Comparison of ENCODE assay signal across 27 cellular contexts in genomic region chr14:37234222-37234621, GRCh38.
"Had no signal": no experiment of that assay in that cellular context is flagged by ENCODE, and none has a peak within 500 bp of the region (broad histone marks: within the 10 kb centered on the region; RNA-seq: fewer than 3 reads in every experiment).

No MANE protein-coding gene starts in this region.

- ATAC-seq: effector memory CD8-positive, alpha-beta T cell; esophagus mucosa; foreskin keratinocyte; gastrocnemius medialis; gastroesophageal sphincter; heart left ventricle; heart right ventricle had no signal

- H3K4me1 ChIP-seq: colonic mucosa, esophagus muscularis mucosa, foreskin keratinocyte, gastrocnemius medialis, gastroesophageal sphincter, heart left ventricle, heart right ventricle had no signal

- H3K27ac ChIP-seq: colonic mucosa, coronary artery, dorsolateral prefrontal cortex, epithelial cell of prostate, esophagus muscularis mucosa, esophagus squamous epithelium, foreskin keratinocyte, gastrocnemius medialis, gastroesophageal sphincter, heart left ventricle, heart right ventricle had no signal

- H3K27me3 ChIP-seq: colonic mucosa, dorsolateral prefrontal cortex, esophagus muscularis mucosa, esophagus squamous epithelium, foreskin keratinocyte, gastrocnemius medialis, gastroesophageal sphincter, heart left ventricle, heart right ventricle had no signal

- H3K36me3 ChIP-seq: colonic mucosa, esophagus muscularis mucosa, esophagus squamous epithelium, gastrocnemius medialis, gastroesophageal sphincter, heart left ventricle, heart right ventricle had no signal

- DNase-seq: colonic mucosa; cortex of kidney; dermis blood vessel endothelial cell; dorsolateral prefrontal cortex; effector CD4-positive, alpha-beta T cell; effector CD8-positive, alpha-beta T cell; effector memory CD4-positive, alpha-beta T cell; effector memory CD8-positive, alpha-beta T cell; endodermal cell; erythroblast; esophagus squamous epithelium; foreskin fibroblast; foreskin keratinocyte; foreskin melanocyte; gastrocnemius medialis; glutamatergic neuron; head of caudate nucleus; heart left ventricle; heart right ventricle had no signal

- H3K9me3 ChIP-seq: colonic mucosa, esophagus muscularis mucosa, esophagus squamous epithelium, gastrocnemius medialis, gastroesophageal sphincter, heart left ventricle, heart right ventricle had no signal

- FAIRE-seq: colon, endothelial cell of umbilical vein, frontal cortex had no signal

- H3K4me3 ChIP-seq: colonic mucosa, coronary artery, dorsolateral prefrontal cortex, esophagus muscularis mucosa, esophagus squamous epithelium, gastrocnemius medialis, gastroesophageal sphincter, heart left ventricle, heart right ventricle had no signal
